1 cellular context compared by ENCODE assay signal in the genomic region with DNA sequence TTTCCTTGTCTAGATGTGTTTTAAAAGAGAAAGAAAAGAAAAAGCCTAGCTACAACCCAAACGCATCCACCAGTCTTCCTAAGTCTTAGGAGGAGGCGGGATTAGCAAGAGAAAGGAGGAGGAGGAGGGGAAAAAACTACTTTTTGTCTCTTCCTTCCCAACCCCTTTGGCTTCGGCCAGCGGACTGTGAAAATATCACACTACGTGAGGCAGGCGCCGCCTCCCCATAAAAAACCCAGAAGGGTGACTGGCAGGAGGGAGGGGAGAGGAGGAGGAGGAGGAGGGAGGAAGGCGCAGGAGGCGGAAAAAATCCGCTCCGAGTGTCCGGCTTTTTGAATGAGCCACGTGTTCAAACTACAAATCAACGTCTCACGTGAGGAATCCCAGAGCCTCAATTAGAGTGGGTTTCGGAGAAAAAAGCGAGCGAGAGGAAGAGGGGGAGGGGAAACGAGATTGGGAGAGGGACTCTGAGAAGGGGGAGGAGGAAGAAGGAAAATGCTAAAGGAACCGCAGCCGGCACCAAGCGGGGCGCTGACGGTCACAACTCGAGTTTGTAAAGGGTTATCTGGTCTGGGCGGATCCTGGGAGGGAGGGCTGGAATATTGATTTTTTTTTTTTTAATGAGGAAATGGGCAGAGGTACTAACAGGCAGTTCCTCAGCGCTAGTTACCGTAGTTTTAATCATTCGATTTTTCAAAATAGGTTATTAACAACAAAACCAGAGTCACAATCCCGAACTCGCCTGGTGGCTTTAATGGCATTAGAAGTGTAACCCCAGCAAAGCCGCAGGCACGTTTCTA.
A peak's percentile ranks its signal among the peaks of the same experiment; 100 is the strongest.
TF ChIP-seq lines count a peak whose summit lies in the region.

A gene (minus strand): TSS at position 202 of the 800 bp plus-strand sequence. CDS start 381 bp downstream, outside the sequence.

TF ChIP-seq in HepG2, 621 proteins besides CTCF, POLR2A, EP300 and RAD21 (continued from another document and continues in another):
- TF ChIP-seq, protein P1, sequence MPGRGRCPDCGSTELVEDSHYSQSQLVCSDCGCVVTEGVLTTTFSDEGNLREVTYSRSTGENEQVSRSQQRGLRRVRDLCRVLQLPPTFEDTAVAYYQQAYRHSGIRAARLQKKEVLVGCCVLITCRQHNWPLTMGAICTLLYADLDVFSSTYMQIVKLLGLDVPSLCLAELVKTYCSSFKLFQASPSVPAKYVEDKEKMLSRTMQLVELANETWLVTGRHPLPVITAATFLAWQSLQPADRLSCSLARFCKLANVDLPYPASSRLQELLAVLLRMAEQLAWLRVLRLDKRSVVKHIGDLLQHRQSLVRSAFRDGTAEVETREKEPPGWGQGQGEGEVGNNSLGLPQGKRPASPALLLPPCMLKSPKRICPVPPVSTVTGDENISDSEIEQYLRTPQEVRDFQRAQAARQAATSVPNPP (CRISPR knock-in tag; IDR thresholded peaks at IDR 0.05), result 0 out of 2 replicates have a peak, but pooled peaks have one; percentile 2
- TF ChIP-seq NR2F6 (IDR thresholded peaks at IDR 0.05) (no peak), NR2F6 (CRISPR knock-in tag; IDR thresholded peaks at IDR 0.05) (no peak), DPF2 (CRISPR knock-in tag; IDR thresholded peaks at IDR 0.05; ENCODE audit: borderline replicate concordance, low read depth) (no peak), KLF11 (CRISPR knock-in tag; IDR thresholded peaks at IDR 0.05) (no peak), EHMT2 (IDR thresholded peaks at IDR 0.05; ENCODE audit: borderline replicate concordance, low read depth, low read length) (no peak), ZNF354B (CRISPR knock-in tag; IDR thresholded peaks at IDR 0.05) (no peak), HOXA7 (CRISPR knock-in tag; IDR thresholded peaks at IDR 0.05) (no peak), ZNF776 (CRISPR knock-in tag; IDR thresholded peaks at IDR 0.05) (no peak), IKZF4 (CRISPR knock-in tag; IDR thresholded peaks at IDR 0.05; ENCODE audit: borderline replicate concordance, low read depth, not compliant biosample characterization) (no peak), FOXA1 (IDR thresholded peaks at IDR 0.05) (no peak), FOXA1 (CRISPR knock-in tag; IDR thresholded peaks at IDR 0.05) (no peak), ZNF839 (CRISPR knock-in tag; IDR thresholded peaks at IDR 0.05; ENCODE audit: borderline replicate concordance) (no peak), PPARG (CRISPR knock-in tag; conservative IDR thresholded peaks at IDR 0.05) (no peak), NR1H2 (CRISPR knock-in tag; IDR thresholded peaks at IDR 0.05; ENCODE audit: borderline replicate concordance, low read depth) (no peak; the same call in 1 of the 2 replicates), SP4 (CRISPR knock-in tag; IDR thresholded peaks at IDR 0.05) (0 out of 2 replicates have a peak, but pooled peaks have one; percentile 6), ZSCAN25 (CRISPR knock-in tag; IDR thresholded peaks at IDR 0.05) (peak; percentile 52; the same call in 1 of the 2 replicates), JUNB (CRISPR knock-in tag; IDR thresholded peaks at IDR 0.05; ENCODE audit: borderline replicate concordance) (no peak), SP2 (CRISPR knock-in tag; IDR thresholded peaks at IDR 0.05) (no peak), ZNF629 (CRISPR knock-in tag; conservative IDR thresholded peaks at IDR 0.05) (no peak), NCOR1 (IDR thresholded peaks at IDR 0.05; ENCODE audit: borderline replicate concordance, low read length) (no peak), ZNF552 (CRISPR knock-in tag; IDR thresholded peaks at IDR 0.05; ENCODE audit: borderline replicate concordance) (no peak), ELF3 (CRISPR knock-in tag; IDR thresholded peaks at IDR 0.05) (peak; percentile 58), ZNF101 (CRISPR knock-in tag; IDR thresholded peaks at IDR 0.05; ENCODE audit: borderline replicate concordance, low read depth) (no peak), TBP (CRISPR knock-in tag; IDR thresholded peaks at IDR 0.05) (no peak), ZNF557 (CRISPR knock-in tag; IDR thresholded peaks at IDR 0.05) (no peak), NCOA2 (CRISPR knock-in tag; IDR thresholded peaks at IDR 0.05) (no peak), SNAI1 (CRISPR knock-in tag; IDR thresholded peaks at IDR 0.05; ENCODE audit: borderline replicate concordance) (no peak), FOXC1 (CRISPR knock-in tag; IDR thresholded peaks at IDR 0.05; ENCODE audit: borderline replicate concordance) (no peak), HNRNPH1 (optimal IDR thresholded peaks at IDR 0.05; ENCODE audit: low read depth, low read length) (peak; percentile 77)
- TF ChIP-seq, protein P2, sequence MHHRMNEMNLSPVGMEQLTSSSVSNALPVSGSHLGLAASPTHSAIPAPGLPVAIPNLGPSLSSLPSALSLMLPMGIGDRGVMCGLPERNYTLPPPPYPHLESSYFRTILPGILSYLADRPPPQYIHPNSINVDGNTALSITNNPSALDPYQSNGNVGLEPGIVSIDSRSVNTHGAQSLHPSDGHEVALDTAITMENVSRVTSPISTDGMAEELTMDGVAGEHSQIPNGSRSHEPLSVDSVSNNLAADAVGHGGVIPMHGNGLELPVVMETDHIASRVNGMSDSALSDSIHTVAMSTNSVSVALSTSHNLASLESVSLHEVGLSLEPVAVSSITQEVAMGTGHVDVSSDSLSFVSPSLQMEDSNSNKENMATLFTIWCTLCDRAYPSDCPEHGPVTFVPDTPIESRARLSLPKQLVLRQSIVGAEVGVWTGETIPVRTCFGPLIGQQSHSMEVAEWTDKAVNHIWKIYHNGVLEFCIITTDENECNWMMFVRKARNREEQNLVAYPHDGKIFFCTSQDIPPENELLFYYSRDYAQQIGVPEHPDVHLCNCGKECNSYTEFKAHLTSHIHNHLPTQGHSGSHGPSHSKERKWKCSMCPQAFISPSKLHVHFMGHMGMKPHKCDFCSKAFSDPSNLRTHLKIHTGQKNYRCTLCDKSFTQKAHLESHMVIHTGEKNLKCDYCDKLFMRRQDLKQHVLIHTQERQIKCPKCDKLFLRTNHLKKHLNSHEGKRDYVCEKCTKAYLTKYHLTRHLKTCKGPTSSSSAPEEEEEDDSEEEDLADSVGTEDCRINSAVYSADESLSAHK (CRISPR knock-in tag; IDR thresholded peaks at IDR 0.05; ENCODE audit: borderline replicate concordance), result no peak
- TF ChIP-seq, protein P3, sequence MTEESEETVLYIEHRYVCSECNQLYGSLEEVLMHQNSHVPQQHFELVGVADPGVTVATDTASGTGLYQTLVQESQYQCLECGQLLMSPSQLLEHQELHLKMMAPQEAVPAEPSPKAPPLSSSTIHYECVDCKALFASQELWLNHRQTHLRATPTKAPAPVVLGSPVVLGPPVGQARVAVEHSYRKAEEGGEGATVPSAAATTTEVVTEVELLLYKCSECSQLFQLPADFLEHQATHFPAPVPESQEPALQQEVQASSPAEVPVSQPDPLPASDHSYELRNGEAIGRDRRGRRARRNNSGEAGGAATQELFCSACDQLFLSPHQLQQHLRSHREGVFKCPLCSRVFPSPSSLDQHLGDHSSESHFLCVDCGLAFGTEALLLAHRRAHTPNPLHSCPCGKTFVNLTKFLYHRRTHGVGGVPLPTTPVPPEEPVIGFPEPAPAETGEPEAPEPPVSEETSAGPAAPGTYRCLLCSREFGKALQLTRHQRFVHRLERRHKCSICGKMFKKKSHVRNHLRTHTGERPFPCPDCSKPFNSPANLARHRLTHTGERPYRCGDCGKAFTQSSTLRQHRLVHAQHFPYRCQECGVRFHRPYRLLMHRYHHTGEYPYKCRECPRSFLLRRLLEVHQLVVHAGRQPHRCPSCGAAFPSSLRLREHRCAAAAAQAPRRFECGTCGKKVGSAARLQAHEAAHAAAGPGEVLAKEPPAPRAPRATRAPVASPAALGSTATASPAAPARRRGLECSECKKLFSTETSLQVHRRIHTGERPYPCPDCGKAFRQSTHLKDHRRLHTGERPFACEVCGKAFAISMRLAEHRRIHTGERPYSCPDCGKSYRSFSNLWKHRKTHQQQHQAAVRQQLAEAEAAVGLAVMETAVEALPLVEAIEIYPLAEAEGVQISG (CRISPR knock-in tag; IDR thresholded peaks at IDR 0.05), result peak; percentile 42; the same call in 1 of the 2 replicates
- TF ChIP-seq, protein P4, sequence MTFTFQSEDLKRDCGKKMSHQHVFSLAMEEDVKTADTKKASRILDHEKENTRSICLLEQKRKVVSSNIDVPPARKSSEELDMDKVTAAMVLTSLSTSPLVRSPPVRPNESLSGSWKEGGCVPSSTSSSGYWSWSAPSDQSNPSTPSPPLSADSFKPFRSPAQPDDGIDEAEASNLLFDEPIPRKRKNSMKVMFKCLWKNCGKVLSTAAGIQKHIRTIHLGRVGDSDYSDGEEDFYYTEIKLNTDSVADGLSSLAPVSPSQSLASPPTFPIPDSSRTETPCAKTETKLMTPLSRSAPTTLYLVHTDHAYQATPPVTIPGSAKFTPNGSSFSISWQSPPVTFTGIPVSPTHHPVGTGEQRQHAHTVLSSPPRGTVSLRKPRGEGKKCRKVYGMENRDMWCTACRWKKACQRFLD (CRISPR knock-in tag; IDR thresholded peaks at IDR 0.05; ENCODE audit: borderline replicate concordance), result peak; percentile 26; the same call in 1 of the 2 replicates
- TF ChIP-seq, protein P5, sequence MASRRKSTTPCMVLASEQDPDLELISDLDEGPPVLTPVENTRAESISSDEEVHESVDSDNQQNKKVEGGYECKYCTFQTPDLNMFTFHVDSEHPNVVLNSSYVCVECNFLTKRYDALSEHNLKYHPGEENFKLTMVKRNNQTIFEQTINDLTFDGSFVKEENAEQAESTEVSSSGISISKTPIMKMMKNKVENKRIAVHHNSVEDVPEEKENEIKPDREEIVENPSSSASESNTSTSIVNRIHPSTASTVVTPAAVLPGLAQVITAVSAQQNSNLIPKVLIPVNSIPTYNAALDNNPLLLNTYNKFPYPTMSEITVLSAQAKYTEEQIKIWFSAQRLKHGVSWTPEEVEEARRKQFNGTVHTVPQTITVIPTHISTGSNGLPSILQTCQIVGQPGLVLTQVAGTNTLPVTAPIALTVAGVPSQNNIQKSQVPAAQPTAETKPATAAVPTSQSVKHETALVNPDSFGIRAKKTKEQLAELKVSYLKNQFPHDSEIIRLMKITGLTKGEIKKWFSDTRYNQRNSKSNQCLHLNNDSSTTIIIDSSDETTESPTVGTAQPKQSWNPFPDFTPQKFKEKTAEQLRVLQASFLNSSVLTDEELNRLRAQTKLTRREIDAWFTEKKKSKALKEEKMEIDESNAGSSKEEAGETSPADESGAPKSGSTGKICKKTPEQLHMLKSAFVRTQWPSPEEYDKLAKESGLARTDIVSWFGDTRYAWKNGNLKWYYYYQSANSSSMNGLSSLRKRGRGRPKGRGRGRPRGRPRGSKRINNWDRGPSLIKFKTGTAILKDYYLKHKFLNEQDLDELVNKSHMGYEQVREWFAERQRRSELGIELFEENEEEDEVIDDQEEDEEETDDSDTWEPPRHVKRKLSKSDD (CRISPR knock-in tag; IDR thresholded peaks at IDR 0.05; ENCODE audit: low read depth), result no peak
- TF ChIP-seq, protein P6, sequence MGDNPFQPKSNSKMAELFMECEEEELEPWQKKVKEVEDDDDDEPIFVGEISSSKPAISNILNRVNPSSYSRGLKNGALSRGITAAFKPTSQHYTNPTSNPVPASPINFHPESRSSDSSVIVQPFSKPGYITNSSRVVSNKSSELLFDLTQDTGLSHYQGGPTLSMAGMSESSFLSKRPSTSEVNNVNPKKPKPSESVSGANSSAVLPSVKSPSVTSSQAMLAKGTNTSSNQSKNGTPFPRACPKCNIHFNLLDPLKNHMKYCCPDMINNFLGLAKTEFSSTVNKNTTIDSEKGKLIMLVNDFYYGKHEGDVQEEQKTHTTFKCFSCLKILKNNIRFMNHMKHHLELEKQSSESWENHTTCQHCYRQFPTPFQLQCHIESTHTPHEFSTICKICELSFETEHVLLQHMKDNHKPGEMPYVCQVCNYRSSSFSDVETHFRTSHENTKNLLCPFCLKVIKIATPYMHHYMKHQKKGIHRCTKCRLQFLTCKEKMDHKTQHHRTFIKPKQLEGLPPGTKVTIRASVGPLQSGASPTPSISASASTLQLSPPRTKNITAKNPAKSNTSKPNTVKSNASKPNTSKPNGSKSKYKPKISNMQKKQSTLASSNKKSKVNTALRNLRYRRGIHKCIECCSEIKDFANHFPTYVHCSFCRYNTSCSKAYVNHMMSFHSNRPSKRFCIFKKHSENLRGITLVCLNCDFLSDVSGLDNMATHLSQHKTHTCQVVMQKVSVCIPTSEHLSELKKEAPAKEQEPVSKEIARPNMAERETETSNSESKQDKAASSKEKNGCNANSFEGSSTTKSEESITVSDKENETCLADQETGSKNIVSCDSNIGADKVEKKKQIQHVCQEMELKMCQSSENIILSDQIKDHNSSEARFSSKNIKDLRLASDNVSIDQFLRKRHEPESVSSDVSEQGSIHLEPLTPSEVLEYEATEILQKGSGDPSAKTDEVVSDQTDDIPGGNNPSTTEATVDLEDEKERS (CRISPR knock-in tag; IDR thresholded peaks at IDR 0.05), result no peak
- TF ChIP-seq, protein P7, sequence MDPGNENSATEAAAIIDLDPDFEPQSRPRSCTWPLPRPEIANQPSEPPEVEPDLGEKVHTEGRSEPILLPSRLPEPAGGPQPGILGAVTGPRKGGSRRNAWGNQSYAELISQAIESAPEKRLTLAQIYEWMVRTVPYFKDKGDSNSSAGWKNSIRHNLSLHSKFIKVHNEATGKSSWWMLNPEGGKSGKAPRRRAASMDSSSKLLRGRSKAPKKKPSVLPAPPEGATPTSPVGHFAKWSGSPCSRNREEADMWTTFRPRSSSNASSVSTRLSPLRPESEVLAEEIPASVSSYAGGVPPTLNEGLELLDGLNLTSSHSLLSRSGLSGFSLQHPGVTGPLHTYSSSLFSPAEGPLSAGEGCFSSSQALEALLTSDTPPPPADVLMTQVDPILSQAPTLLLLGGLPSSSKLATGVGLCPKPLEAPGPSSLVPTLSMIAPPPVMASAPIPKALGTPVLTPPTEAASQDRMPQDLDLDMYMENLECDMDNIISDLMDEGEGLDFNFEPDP (CRISPR knock-in tag; conservative IDR thresholded peaks at IDR 0.05), result no peak
- TF ChIP-seq, protein P8, sequence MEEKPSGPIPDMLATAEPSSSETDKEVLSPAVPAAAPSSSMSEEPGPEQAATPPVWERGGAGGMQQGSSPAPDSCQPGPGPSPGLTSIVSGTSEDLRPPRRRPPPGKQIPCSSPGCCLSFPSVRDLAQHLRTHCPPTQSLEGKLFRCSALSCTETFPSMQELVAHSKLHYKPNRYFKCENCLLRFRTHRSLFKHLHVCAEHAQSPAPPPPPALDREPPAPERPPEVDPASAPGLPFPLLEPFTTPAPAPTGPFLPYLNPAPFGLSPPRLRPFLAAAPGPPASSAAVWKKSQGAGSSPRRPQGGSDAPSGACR (CRISPR knock-in tag; IDR thresholded peaks at IDR 0.05), result no peak
- TF ChIP-seq, protein P9, sequence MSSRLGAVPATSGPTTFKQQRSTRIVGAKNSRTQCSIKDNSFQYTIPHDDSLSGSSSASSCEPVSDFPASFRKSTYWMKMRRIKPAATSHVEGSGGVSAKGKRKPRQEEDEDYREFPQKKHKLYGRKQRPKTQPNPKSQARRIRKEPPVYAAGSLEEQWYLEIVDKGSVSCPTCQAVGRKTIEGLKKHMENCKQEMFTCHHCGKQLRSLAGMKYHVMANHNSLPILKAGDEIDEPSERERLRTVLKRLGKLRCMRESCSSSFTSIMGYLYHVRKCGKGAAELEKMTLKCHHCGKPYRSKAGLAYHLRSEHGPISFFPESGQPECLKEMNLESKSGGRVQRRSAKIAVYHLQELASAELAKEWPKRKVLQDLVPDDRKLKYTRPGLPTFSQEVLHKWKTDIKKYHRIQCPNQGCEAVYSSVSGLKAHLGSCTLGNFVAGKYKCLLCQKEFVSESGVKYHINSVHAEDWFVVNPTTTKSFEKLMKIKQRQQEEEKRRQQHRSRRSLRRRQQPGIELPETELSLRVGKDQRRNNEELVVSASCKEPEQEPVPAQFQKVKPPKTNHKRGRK (CRISPR knock-in tag; IDR thresholded peaks at IDR 0.05), result 0 out of 2 replicates have a peak, but pooled peaks have one; percentile 41
- TF ChIP-seq, protein P10, sequence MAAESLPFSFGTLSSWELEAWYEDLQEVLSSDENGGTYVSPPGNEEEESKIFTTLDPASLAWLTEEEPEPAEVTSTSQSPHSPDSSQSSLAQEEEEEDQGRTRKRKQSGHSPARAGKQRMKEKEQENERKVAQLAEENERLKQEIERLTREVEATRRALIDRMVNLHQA (CRISPR knock-in tag; IDR thresholded peaks at IDR 0.05), result no peak
- TF ChIP-seq, protein P11, sequence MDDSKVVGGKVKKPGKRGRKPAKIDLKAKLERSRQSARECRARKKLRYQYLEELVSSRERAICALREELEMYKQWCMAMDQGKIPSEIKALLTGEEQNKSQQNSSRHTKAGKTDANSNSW (CRISPR knock-in tag; IDR thresholded peaks at IDR 0.05; ENCODE audit: borderline replicate concordance), result no peak; the same call in 1 of the 2 replicates
